In the genomic region with DNA sequence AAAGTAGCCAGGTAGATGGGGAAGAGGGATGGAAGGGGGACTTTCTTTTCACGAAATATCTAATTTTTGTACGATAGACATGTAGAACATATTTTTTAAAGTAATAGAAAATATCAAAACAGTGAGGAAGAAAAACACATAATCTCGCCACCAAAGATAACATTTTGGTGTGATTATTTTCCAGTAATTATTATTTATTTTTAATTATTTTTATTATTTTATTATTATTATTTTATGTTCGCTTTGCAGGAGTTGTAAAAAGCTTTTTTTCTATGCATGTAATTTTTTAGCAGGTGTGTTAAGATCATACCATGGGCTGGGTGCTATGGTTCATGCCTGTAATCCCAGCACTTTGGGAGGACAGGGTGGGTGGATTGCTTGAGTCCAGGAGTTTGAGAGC, we compare ENCODE assay signal across 28 cellular contexts.
"Had no signal": no experiment of that assay in that cellular context is flagged by ENCODE, and none has a peak within 500 bp of the region (broad histone marks: within the 10 kb centered on the region; RNA-seq: fewer than 3 reads in every experiment).

No MANE protein-coding gene starts in this region.

- H3K4me3 ChIP-seq: colonic mucosa, coronary artery, dorsolateral prefrontal cortex, esophagus muscularis mucosa, esophagus squamous epithelium, gastrocnemius medialis, gastroesophageal sphincter, heart left ventricle, heart right ventricle had no signal

- ATAC-seq: effector memory CD8-positive, alpha-beta T cell; esophagus mucosa; foreskin keratinocyte; gastrocnemius medialis; gastroesophageal sphincter; heart left ventricle; heart right ventricle had no signal

- DNase-seq: colonic mucosa; cortex of kidney; dermis blood vessel endothelial cell; dorsolateral prefrontal cortex; effector CD4-positive, alpha-beta T cell; effector CD8-positive, alpha-beta T cell; effector memory CD4-positive, alpha-beta T cell; effector memory CD8-positive, alpha-beta T cell; endodermal cell; erythroblast; esophagus squamous epithelium; foreskin fibroblast; foreskin melanocyte; gastrocnemius medialis; glutamatergic neuron; head of caudate nucleus; heart left ventricle; heart right ventricle had no signal

- H3K27me3 Mint-ChIP-seq: effector memory CD8-positive, alpha-beta T cell had no signal

- H3K4me3 Mint-ChIP-seq: dendritic cell treated with granulocyte-macrophage colony-stimulating factor and Interleukin-4, amounts not matched to agents 40 ng/mL and 50 ng/mL, for 4 days; effector memory CD8-positive, alpha-beta T cell; endodermal cell had no signal

- FAIRE-seq: colon, endometrium, endothelial cell of umbilical vein had no signal

- H3K27ac Mint-ChIP-seq: dendritic cell treated with granulocyte-macrophage colony-stimulating factor and Interleukin-4, amounts not matched to agents 40 ng/mL and 50 ng/mL, for 4 days; effector memory CD8-positive, alpha-beta T cell; endodermal cell had no signal

- H3K36me3 ChIP-seq: colonic mucosa, esophagus muscularis mucosa, esophagus squamous epithelium, gastrocnemius medialis, gastroesophageal sphincter, heart left ventricle, heart right ventricle had no signal

- H3K9me3 ChIP-seq: colonic mucosa, gastrocnemius medialis had no signal

- H3K27me3 ChIP-seq: colonic mucosa, foreskin keratinocyte, gastrocnemius medialis had no signal

- H3K9me3 Mint-ChIP-seq: endodermal cell had no signal

- H3K4me1 ChIP-seq: colonic mucosa, esophagus muscularis mucosa, esophagus squamous epithelium, foreskin keratinocyte, gastrocnemius medialis, gastroesophageal sphincter, heart left ventricle, heart right ventricle had no signal

- H3K27ac ChIP-seq: colonic mucosa, coronary artery, dorsolateral prefrontal cortex, epithelial cell of prostate, esophagus muscularis mucosa, esophagus squamous epithelium, foreskin keratinocyte, gastrocnemius medialis, gastroesophageal sphincter, heart left ventricle, heart right ventricle had no signal
